In the genomic region with DNA sequence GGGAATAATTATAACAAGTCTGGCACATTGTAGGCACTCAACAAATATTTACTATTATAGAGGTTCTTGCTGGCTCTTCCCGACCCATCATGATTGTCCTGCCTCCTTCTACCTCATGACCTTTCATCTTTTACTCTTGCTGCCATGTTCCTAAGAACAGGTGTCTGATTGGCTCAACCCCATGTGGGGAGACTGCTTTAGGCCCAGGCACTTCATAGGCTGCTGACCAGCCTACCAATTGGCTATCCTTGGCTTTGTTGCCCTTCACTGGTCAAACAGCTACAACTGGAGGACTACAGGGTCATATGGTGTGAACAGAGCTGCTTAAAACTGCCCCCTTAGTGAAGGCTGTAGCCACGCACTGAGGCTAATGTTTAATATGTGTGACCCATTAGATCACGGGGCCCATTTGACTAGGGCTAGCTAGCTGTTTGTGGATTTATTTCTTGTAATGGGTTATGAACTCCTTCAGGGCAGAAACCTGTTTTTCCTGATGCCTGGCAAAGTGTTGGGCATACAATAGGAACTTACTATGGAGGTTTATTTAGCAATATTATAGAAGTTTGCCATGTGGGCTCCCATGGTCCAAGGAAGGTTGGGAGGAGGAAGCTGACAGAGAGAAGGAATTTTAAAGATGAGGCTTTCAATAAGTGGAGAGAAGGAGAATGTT, we compare ENCODE assay signal across 26 cellular contexts.
DNase-seq lines count a peak whose midpoint lies in the region; ATAC-seq and TF ChIP-seq lines count a peak whose summit lies in the region.
"Had no signal": no experiment of that assay in that cellular context is flagged by ENCODE, and none has a peak within 500 bp of the region (broad histone marks: within the 10 kb centered on the region; RNA-seq: fewer than 3 reads in every experiment).

No MANE protein-coding gene starts in this region.

- ATAC-seq in esophagus mucosa (peak; percentile 60), HG03108 (IDR thresholded peaks at IDR 0.05; ENCODE audit: unreplicated experiment) (no peak)
- ATAC-seq in CD8-positive, alpha-beta T cell = no peak
- no peak for ATAC-seq in activated T-cell treated with anti-CD3 and anti-CD28 coated beads, Interleukin-2, amount 50 U/mL, for 72 hours (replicated peaks in 1 of 2)
- ATAC-seq: Panc1 had no signal

- no peaks in the 10 kb centered on the region for H4K20me1 ChIP-seq in BLaER1 treated with 17β-estradiol and CSF1 and Interleukin-3, amounts not matched to agents 10 nM and 100 nM

- intact Hi-C loops in CD8-positive, alpha-beta T cell (cut with DNase I, micrococcal nuclease) = no loop called here

- H3K27ac Mint-ChIP-seq in mesothelial cell of epicardium = no peak overlapping the region
- H3K27ac Mint-ChIP-seq in CD8-positive, alpha-beta T cell = no peak overlapping the region
- H3K27ac Mint-ChIP-seq in activated T-cell treated with anti-CD3 and anti-CD28 coated beads, Interleukin-2, amount 50 U/mL, for 72 hours = no peak overlapping the region
- H3K27ac Mint-ChIP-seq: CD8-positive, alpha-beta memory T cell had no signal

- H3K4me1 ChIP-seq in BLaER1 treated with 17β-estradiol and CSF1 and Interleukin-3, amounts not matched to agents 10 nM and 100 nM = peaks cover 75 to 97% (median 94%) of the 10 kb centered on the region in 10 experiments
- no peaks in the 10 kb centered on the region for H3K4me1 ChIP-seq in CD8-positive, alpha-beta T cell (ENCODE audit: insufficient read depth, low read length)
- H3K4me1 ChIP-seq: HAP-1 had no signal

- H3K4me3 ChIP-seq in BLaER1 treated with 17β-estradiol and CSF1 and Interleukin-3, amounts not matched to agents 10 nM and 100 nM = peak overlapping the region in 7 of 10 experiments; percentile 9 to 53 (median 44); a peak in 5 of 20 replicates
- no peak overlapping the region; the same call in 1 of the 2 replicates for H3K4me3 ChIP-seq in Jurkat, Clone E6-1 (ENCODE audit: low read length)
- H3K4me3 ChIP-seq in NB4 (ENCODE audit: low read depth, low read length) = peak overlapping the region; percentile 23
- no peak overlapping the region for H3K4me3 ChIP-seq in CD8-positive, alpha-beta T cell (ENCODE audit: low read depth, low read length)
- H3K4me3 ChIP-seq: GM23248, HAP-1, SK-N-MC had no signal

- POLR2A ChIA-PET in CD8-positive, alpha-beta T cell (lab: Charles Lee) = no interaction called here

- H3K27me3 Mint-ChIP-seq in mesothelial cell of epicardium (ENCODE audit: low read depth) = no peaks in the 10 kb centered on the region
- H3K27me3 Mint-ChIP-seq in CD8-positive, alpha-beta T cell (ENCODE audit: low read depth) = peaks cover 2% of the 10 kb centered on the region
- H3K27me3 Mint-ChIP-seq in activated T-cell treated with anti-CD3 and anti-CD28 coated beads, Interleukin-2, amount 50 U/mL, for 72 hours (ENCODE audit: low read depth) = peaks cover 20% of the 10 kb centered on the region

- H3K4me3 Mint-ChIP-seq in mesothelial cell of epicardium = no peak overlapping the region
- H3K4me3 Mint-ChIP-seq in CD8-positive, alpha-beta T cell = no peak overlapping the region
- no peak overlapping the region for H3K4me3 Mint-ChIP-seq in activated T-cell treated with anti-CD3 and anti-CD28 coated beads, Interleukin-2, amount 50 U/mL, for 72 hours
- H3K4me3 Mint-ChIP-seq: CD8-positive, alpha-beta memory T cell had no signal

- peaks cover 9% of the 10 kb centered on the region for H3K4me1 Mint-ChIP-seq in mesothelial cell of epicardium
- H3K4me1 Mint-ChIP-seq in CD8-positive, alpha-beta T cell (ENCODE audit: low read depth) = no peaks in the 10 kb centered on the region
- no peaks in the 10 kb centered on the region for H3K4me1 Mint-ChIP-seq in activated T-cell treated with anti-CD3 and anti-CD28 coated beads, Interleukin-2, amount 50 U/mL, for 72 hours (ENCODE audit: low read depth)
- H3K4me1 Mint-ChIP-seq: CD8-positive, alpha-beta memory T cell had no signal

- TF ChIP-seq POLR2A in NB4 (IDR thresholded peaks at IDR 0.05; ENCODE audit: extremely low read depth, insufficient read length) = peak; percentile 52

- H3K36me3 Mint-ChIP-seq in mesothelial cell of epicardium = no peaks in the 10 kb centered on the region
- H3K36me3 Mint-ChIP-seq in CD8-positive, alpha-beta T cell = no peaks in the 10 kb centered on the region
- H3K36me3 Mint-ChIP-seq in activated T-cell treated with anti-CD3 and anti-CD28 coated beads, Interleukin-2, amount 50 U/mL, for 72 hours (ENCODE audit: insufficient read depth in 2 of 2) = no peaks in the 10 kb centered on the region
- H3K36me3 Mint-ChIP-seq: CD8-positive, alpha-beta memory T cell had no signal

- no peaks in the 10 kb centered on the region for H3K27me3 ChIP-seq in BLaER1 treated with 17β-estradiol and CSF1 and Interleukin-3, amounts not matched to agents 10 nM and 100 nM
- H3K27me3 ChIP-seq in CD8-positive, alpha-beta T cell (ENCODE audit: insufficient read depth, low read length) = no peaks in the 10 kb centered on the region

- H3K9me3 ChIP-seq in BLaER1 treated with 17β-estradiol and CSF1 and Interleukin-3, amounts not matched to agents 10 nM and 100 nM (replicated peaks in 1 of 11) = peaks cover 0 to under 1% (median 0%) of the 10 kb centered on the region in 11 experiments; a peak in 3 of 22 replicates
- no peaks in the 10 kb centered on the region for H3K9me3 ChIP-seq in CD8-positive, alpha-beta T cell (ENCODE audit: low read length)
- H3K9me3 ChIP-seq: HAP-1 had no signal

- CTCF ChIA-PET in CD8-positive, alpha-beta T cell (lab: Charles Lee) = interaction anchor here (0.6 kb wide), 1 partner anchor 9 kb away, joined by 3 read pairs; no protein-coding TSS in a partner anchor

- TF ChIP-seq CTCF in NB4 (IDR thresholded peaks at IDR 0.05; ENCODE audit: low read depth, low read length) (no peak), mesothelial cell of epicardium (IDR thresholded peaks at IDR 0.05; ENCODE audit: unreplicated experiment) (no peak)
- no peak for TF ChIP-seq CTCF in CD8-positive, alpha-beta T cell (IDR thresholded peaks at IDR 0.05)

- peak; percentile 63 for DNase-seq in Jurkat, Clone E6-1 (ENCODE audit: low read depth, low spot score)
- DNase-seq in NB4 (ENCODE audit: low read depth) = peak; percentile 86
- DNase-seq in mesothelial cell of epicardium (ENCODE audit: low spot score in 2 of 2, unreplicated experiment in 2 of 2) = no peak
- DNase-seq in CD8-positive, alpha-beta T cell = no peak
- no peak for DNase-seq in activated T-cell treated with anti-CD3 and anti-CD28 coated beads, Interleukin-2, amount 50 U/mL, for 72 hours
- DNase-seq: Calu3; CD8-positive, alpha-beta memory T cell; IMR-90; NCI-H1048; NCI-H1417; NCI-H1694 treated with DMSO at 0.1 percent for 48 hours; NCI-H2081; NCI-H2171; NCI-H510A; NCI-H69; SHP77 had no signal

- H3K36me3 ChIP-seq in BLaER1 treated with 17β-estradiol and CSF1 and Interleukin-3, amounts not matched to agents 10 nM and 100 nM = peaks cover 0 to 4% (median 0%) of the 10 kb centered on the region in 11 experiments; a peak in 2 of 22 replicates
- no peaks in the 10 kb centered on the region for H3K36me3 ChIP-seq in CD8-positive, alpha-beta T cell (ENCODE audit: insufficient read depth, low read length)
- H3K36me3 ChIP-seq: HAP-1 had no signal

- H3K4me2 ChIP-seq in BLaER1 treated with 17β-estradiol and CSF1 and Interleukin-3, amounts not matched to agents 10 nM and 100 nM = peak overlapping the region; percentile 51 to 91 (median 86); a peak in 21 of 22 replicates
- H3K4me2 ChIP-seq: KMS-11 had no signal

- H3K27ac ChIP-seq in BLaER1 treated with 17β-estradiol and CSF1 and Interleukin-3, amounts not matched to agents 10 nM and 100 nM = peak overlapping the region in 10 of 11 experiments; percentile 16 to 100 (median 97); a peak in 19 of 22 replicates
- H3K27ac ChIP-seq in CD8-positive, alpha-beta T cell (ENCODE audit: low read depth, low read length) = no peak overlapping the region
- H3K27ac ChIP-seq: C4-2B, GM23248, KMS-11, RWPE1, SK-N-MC had no signal

- no peaks in the 10 kb centered on the region for H3K9me3 Mint-ChIP-seq in mesothelial cell of epicardium
- no peaks in the 10 kb centered on the region for H3K9me3 Mint-ChIP-seq in CD8-positive, alpha-beta T cell
- no peaks in the 10 kb centered on the region for H3K9me3 Mint-ChIP-seq in activated T-cell treated with anti-CD3 and anti-CD28 coated beads, Interleukin-2, amount 50 U/mL, for 72 hours
- H3K9me3 Mint-ChIP-seq: CD8-positive, alpha-beta memory T cell had no signal

- peak overlapping the region in 9 of 11 experiments; percentile 19 to 86 (median 84); a peak in 17 of 22 replicates for H3K9ac ChIP-seq in BLaER1 treated with 17β-estradiol and CSF1 and Interleukin-3, amounts not matched to agents 10 nM and 100 nM
- H3K9ac ChIP-seq: GM23248, KMS-11 had no signal

Comparison
In these comparisons a context has a peak if more than half of its experiments do, and no peak if none do; other contexts are left out.
1. H3K4me3 ChIP-seq: peak in BLaER1 treated with 17β-estradiol and CSF1 and Interleukin-3, amounts not matched to agents 10 nM and 100 nM (7 of 10) and NB4 (single experiment); none in Jurkat, Clone E6-1 (single experiment) and CD8-positive, alpha-beta T cell (single experiment).
2. DNase-seq: peak in Jurkat, Clone E6-1 (single experiment) and NB4 (single experiment); none in mesothelial cell of epicardium (0 of 2), CD8-positive, alpha-beta T cell (0 of 7) and activated T-cell treated with anti-CD3 and anti-CD28 coated beads, Interleukin-2, amount 50 U/mL, for 72 hours (0 of 2).